In the genomic region with DNA sequence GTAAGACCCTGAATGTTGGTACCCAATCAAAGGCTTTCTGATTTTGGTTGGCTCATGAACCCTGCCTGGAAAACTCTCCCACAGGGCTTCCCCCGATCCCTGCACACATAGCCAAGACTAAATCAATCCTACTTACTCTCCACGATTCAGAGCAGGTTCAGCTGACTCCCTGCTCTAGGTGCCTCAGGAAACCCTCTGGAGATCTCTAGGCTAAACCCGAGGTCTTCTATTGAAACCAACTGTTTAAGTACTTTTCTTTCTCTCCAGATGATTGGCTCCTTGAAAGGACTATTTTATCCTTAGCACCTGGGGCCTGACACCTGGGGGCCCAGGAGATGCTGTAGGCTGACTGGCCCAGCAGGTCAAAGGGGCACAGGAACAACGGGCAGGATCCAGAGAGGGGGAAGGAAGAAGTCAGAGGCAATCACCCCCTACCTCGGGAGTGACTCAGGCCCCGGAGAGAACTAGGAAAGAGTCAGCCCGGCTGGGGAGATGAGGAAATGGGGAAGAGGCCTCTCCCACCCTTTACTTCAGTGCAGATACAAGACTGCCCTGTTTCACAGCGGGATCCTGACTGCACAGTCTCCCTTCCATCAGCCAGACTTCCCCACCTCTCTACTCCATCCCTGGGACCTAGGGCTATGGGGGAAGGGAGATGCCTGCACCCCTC, we compare ENCODE assay signal across 8 cellular contexts. TPM values are rescaled to one million over a fixed set of nuclear protein-coding genes. Genes with fewer than 3 reads are reported as not detected.
DNase-seq lines count a peak whose midpoint lies in the region; ATAC-seq, FAIRE-seq and TF ChIP-seq lines count a peak whose summit lies in the region.

No MANE protein-coding gene starts in this region.

- no peak for FAIRE-seq in keratinocyte (lab: Jason Lieb, UNC)

- DNase-seq in adipocyte (ENCODE audit: low read depth) (peak; percentile 81), keratinocyte (ENCODE audit: low read depth, low spot score) (no peak), LoVo (ENCODE audit: low spot score) (no peak), amygdala (lab: John Stamatoyannopoulos, UW) (no peak)

- dilution Hi-C loops in keratinocyte (cut with MboI; ENCODE audit: extremely low pct_ligation_motif_present, low sequenced_read_pairs) = no loop called here

- H3K4me1 ChIP-seq in HUES64 (ENCODE audit: insufficient read depth, low read length) (no peaks in the 10 kb centered on the region), adipocyte (ENCODE audit: control insufficient read depth, insufficient read depth, low read length) (peaks cover 21% of the 10 kb centered on the region), keratinocyte (ENCODE audit: control insufficient read depth, extremely low read depth, insufficient read depth, low read length) (peaks cover 25% of the 10 kb centered on the region), thymus (ENCODE audit: control insufficient read depth, insufficient read depth, low read length) (peaks cover 36% of the 10 kb centered on the region)

- no peak for ATAC-seq in GM18909 (IDR thresholded peaks at IDR 0.05; ENCODE audit: poor library complexity, unreplicated experiment)

- H3K4me3 ChIP-seq in HUES64 (ENCODE audit: low read length) (peak overlapping the region; percentile 69), adipocyte (ENCODE audit: low read length) (peak overlapping the region; percentile 89), keratinocyte (ENCODE audit: control insufficient read depth in 2 of 3, extremely low read depth in 1 of 3, insufficient read depth in 2 of 3, low read depth in 1 of 3, low read length in 3 of 3) (peak overlapping the region; percentile 74 to 97 (median 82)), thymus (ENCODE audit: low read length) (peak overlapping the region; percentile 83)

- H3K27me3 ChIP-seq in HUES64 (ENCODE audit: insufficient read depth, low read length) = no peaks in the 10 kb centered on the region
- H3K27me3 ChIP-seq in adipocyte (replicated peaks; ENCODE audit: control insufficient read depth, insufficient read depth, low read length) = no peaks in the 10 kb centered on the region
- H3K27me3 ChIP-seq in keratinocyte (ENCODE audit: control insufficient read depth, extremely low read depth, insufficient read depth, low read length) = no peaks in the 10 kb centered on the region
- no peaks in the 10 kb centered on the region for H3K27me3 ChIP-seq in thymus (ENCODE audit: control insufficient read depth, insufficient read depth)

- H2AFZ ChIP-seq in keratinocyte (ENCODE audit: control insufficient read depth, low read length) = no peak overlapping the region

- peaks cover 12% of the 10 kb centered on the region for H4K20me1 ChIP-seq in keratinocyte (ENCODE audit: control insufficient read depth, extremely low read depth, insufficient read depth, low read length)

- peaks cover 11% of the 10 kb centered on the region; the same call in 1 of the 2 replicates for H3K36me3 ChIP-seq in HUES64 (ENCODE audit: insufficient read depth, low read length)
- H3K36me3 ChIP-seq in adipocyte (ENCODE audit: control insufficient read depth, insufficient read depth, low read length, severe bottlenecking) = peaks cover 15% of the 10 kb centered on the region
- peaks cover 5 to 23% of the 10 kb centered on the region in 2 experiments for H3K36me3 ChIP-seq in keratinocyte (ENCODE audit: control insufficient read depth in 2 of 2, extremely low read depth in 1 of 2, insufficient read depth in 2 of 2, low read length in 2 of 2)
- peaks cover 25% of the 10 kb centered on the region for H3K36me3 ChIP-seq in thymus (ENCODE audit: control insufficient read depth, insufficient read depth)

- TF ChIP-seq CTCF in C4-2B (conservative IDR thresholded peaks at IDR 0.05) (no peak), keratinocyte (optimal IDR thresholded peaks at IDR 0.05 in 1 of 3, IDR thresholded peaks at IDR 0.05 in 1 of 3, conservative IDR thresholded peaks at IDR 0.05 in 1 of 3; ENCODE audit: extremely low read depth in 1 of 3, insufficient read depth in 2 of 3, low read length in 3 of 3) (no peak)

- 49% methylated on average over 7 of the region's 8 CpGs for WGBS in HUES64
- WGBS in thymus = 16% methylated on average over 8 of the region's 8 CpGs

- peak overlapping the region; percentile 95 for H3K4me2 ChIP-seq in keratinocyte (ENCODE audit: control insufficient read depth, extremely low read depth, insufficient read depth, low read depth, low read length)

- H3K9me3 ChIP-seq in HUES64 (ENCODE audit: insufficient read depth, low read depth, low read length) (no peaks in the 10 kb centered on the region), adipocyte (ENCODE audit: control insufficient read depth, low read length) (no peaks in the 10 kb centered on the region), keratinocyte (ENCODE audit: control insufficient read depth, low read depth, low read length) (no peaks in the 10 kb centered on the region), thymus (ENCODE audit: control insufficient read depth) (no peaks in the 10 kb centered on the region)

- peaks cover 3% of the 10 kb centered on the region for H3K9me1 ChIP-seq in keratinocyte (ENCODE audit: control insufficient read depth, extremely low read depth, insufficient read depth, low read length)

- peaks cover 65% of the 10 kb centered on the region for H3K79me2 ChIP-seq in keratinocyte (ENCODE audit: control insufficient read depth, insufficient read depth, low read length)

- H3K27ac ChIP-seq in C4-2B (peak overlapping the region; percentile 89; the same call in 1 of the 2 replicates), HUES64 (ENCODE audit: low read depth, low read length) (no peak overlapping the region), keratinocyte (ENCODE audit: control insufficient read depth, insufficient read depth, low read length) (peak overlapping the region; percentile 73), thymus (ENCODE audit: low read depth) (peak overlapping the region; percentile 36)

- H3K9ac ChIP-seq in HUES64 (ENCODE audit: low read depth, low read length) (no peak overlapping the region), adipocyte (ENCODE audit: low read length) (peak overlapping the region; percentile 77), keratinocyte (ENCODE audit: control insufficient read depth, extremely low read depth, insufficient read depth, low read length) (peak overlapping the region; percentile 80)

RNA-seq across cellular contexts. Expression of gene TBC1D10B, which starts 2.0 kb away (rescaled TPM):
- 19.3 TPM for polyA plus RNA-seq in HUES64 (2013, experiment 1 of 2)
- polyA plus RNA-seq in HUES64 (2013, experiment 2 of 2) = 19.7 TPM
- polyA plus RNA-seq in keratinocyte = 8.6 to 20.0 TPM (median 8.9 TPM) in 3 replicates
- polyA plus RNA-seq in keratinocyte (2011; ENCODE audit: low read depth) = 7.0 TPM
- 11.1 and 20.1 TPM in 2 replicates for polyA plus RNA-seq in keratinocyte (2011; cell fraction: cytosol; rRNA removed)
- 27.7 and 32.3 TPM in 2 replicates for polyA plus RNA-seq in keratinocyte (2011; cell fraction: nucleus; rRNA removed)
- 22.4 and 30.2 TPM in 2 replicates for polyA plus RNA-seq in keratinocyte (2012; ENCODE audit: low replicate concordance)
- polyA minus RNA-seq in keratinocyte = 14.2 to 51.2 TPM (median 17.3 TPM) in 3 replicates
- polyA minus RNA-seq in keratinocyte (2011; cell fraction: cytosol; rRNA and poly(A)+ RNA removed) = 35.9 TPM
- polyA minus RNA-seq in keratinocyte (2011; cell fraction: nucleus; rRNA and poly(A)+ RNA removed) = 17.9 and 18.5 TPM in 2 replicates
- polyA plus RNA-seq in thymus = 25.0 TPM

RNA-seq across cellular contexts. Expression of gene MYL11, which starts 6.3 kb away (rescaled TPM):
- 1.2 TPM for polyA plus RNA-seq in HUES64 (2013, experiment 1 of 2)
- 3.0 TPM for polyA plus RNA-seq in HUES64 (2013, experiment 2 of 2)
- polyA plus RNA-seq in keratinocyte = 0.82 TPM in 1 of 3 replicates, not detected in the others
- not detected for polyA plus RNA-seq in keratinocyte (2011; ENCODE audit: low read depth)
- polyA plus RNA-seq in keratinocyte (2011; cell fraction: cytosol; rRNA removed) = not detected in 2 replicates
- polyA plus RNA-seq in keratinocyte (2011; cell fraction: nucleus; rRNA removed) = not detected in 2 replicates
- 1.5 TPM in 1 of 2 replicates, not detected in the other for polyA plus RNA-seq in keratinocyte (2012; ENCODE audit: low replicate concordance)
- 1.8 TPM in 1 of 3 replicates, not detected in the others for polyA minus RNA-seq in keratinocyte
- not detected for polyA minus RNA-seq in keratinocyte (2011; cell fraction: cytosol; rRNA and poly(A)+ RNA removed)
- not detected in 2 replicates for polyA minus RNA-seq in keratinocyte (2011; cell fraction: nucleus; rRNA and poly(A)+ RNA removed)
- 12.5 TPM for polyA plus RNA-seq in thymus

RNA-seq across cellular contexts. Expression of gene CD2BP2, which starts 13.1 kb away (rescaled TPM):
- 34.4 TPM for polyA plus RNA-seq in HUES64 (2013, experiment 1 of 2)
- polyA plus RNA-seq in HUES64 (2013, experiment 2 of 2) = 28.2 TPM
- polyA plus RNA-seq in keratinocyte (41.2 to 49.5 TPM (median 44.4 TPM) in 3 replicates), thymus (48.0 TPM)
- 15.2 TPM for polyA plus RNA-seq in keratinocyte (2011; ENCODE audit: low read depth)
- polyA plus RNA-seq in keratinocyte (2011; cell fraction: cytosol; rRNA removed) = 22.2 and 34.3 TPM in 2 replicates
- 54.4 and 57.5 TPM in 2 replicates for polyA plus RNA-seq in keratinocyte (2011; cell fraction: nucleus; rRNA removed)
- polyA plus RNA-seq in keratinocyte (2012; ENCODE audit: low replicate concordance) = 30.3 and 47.9 TPM in 2 replicates
- 18.8 to 24.9 TPM (median 24.1 TPM) in 3 replicates for polyA minus RNA-seq in keratinocyte
- 20.0 TPM for polyA minus RNA-seq in keratinocyte (2011; cell fraction: cytosol; rRNA and poly(A)+ RNA removed)
- polyA minus RNA-seq in keratinocyte (2011; cell fraction: nucleus; rRNA and poly(A)+ RNA removed) = 14.6 and 18.5 TPM in 2 replicates

RNA-seq across cellular contexts. Expression of gene SEPTIN1, which starts 14.1 kb away (rescaled TPM):
- polyA plus RNA-seq in HUES64 (2013, experiment 1 of 2) = 0.65 TPM
- 2.0 TPM for polyA plus RNA-seq in HUES64 (2013, experiment 2 of 2)
- polyA plus RNA-seq in keratinocyte (0.04 TPM in 1 of 3 replicates, not detected in the others), thymus (337 TPM)
- polyA plus RNA-seq in keratinocyte (2011; ENCODE audit: low read depth) = 0.27 TPM
- 0.09 TPM in 1 of 2 replicates, not detected in the other for polyA plus RNA-seq in keratinocyte (2011; cell fraction: cytosol; rRNA removed)
- polyA plus RNA-seq in keratinocyte (2011; cell fraction: nucleus; rRNA removed) = 0.08 TPM in 1 of 2 replicates, not detected in the other
- 0.37 and 0.42 TPM in 2 replicates for polyA plus RNA-seq in keratinocyte (2012; ENCODE audit: low replicate concordance)
- not detected in 3 replicates for polyA minus RNA-seq in keratinocyte
- not detected for polyA minus RNA-seq in keratinocyte (2011; cell fraction: cytosol; rRNA and poly(A)+ RNA removed)
- polyA minus RNA-seq in keratinocyte (2011; cell fraction: nucleus; rRNA and poly(A)+ RNA removed) = not detected in 2 replicates

RNA-seq across cellular contexts. Expression of gene ZNF48, which starts 27.0 kb away (rescaled TPM):
- polyA plus RNA-seq in HUES64 (2013, experiment 1 of 2) = 40.2 TPM
- polyA plus RNA-seq in HUES64 (2013, experiment 2 of 2) = 36.1 TPM
- polyA plus RNA-seq in keratinocyte (3.7 to 4.3 TPM (median 3.7 TPM) in 3 replicates), thymus (5.9 TPM)
- polyA plus RNA-seq in keratinocyte (2011; ENCODE audit: low read depth) = 6.7 TPM
- polyA plus RNA-seq in keratinocyte (2011; cell fraction: cytosol; rRNA removed) = 2.3 and 4.2 TPM in 2 replicates
- polyA plus RNA-seq in keratinocyte (2011; cell fraction: nucleus; rRNA removed) = 4.0 and 4.5 TPM in 2 replicates
- polyA plus RNA-seq in keratinocyte (2012; ENCODE audit: low replicate concordance) = 3.7 and 4.9 TPM in 2 replicates
- polyA minus RNA-seq in keratinocyte = 3.8 to 6.8 TPM (median 4.4 TPM) in 3 replicates
- 5.0 TPM for polyA minus RNA-seq in keratinocyte (2011; cell fraction: cytosol; rRNA and poly(A)+ RNA removed)
- 2.9 and 3.1 TPM in 2 replicates for polyA minus RNA-seq in keratinocyte (2011; cell fraction: nucleus; rRNA and poly(A)+ RNA removed)
